Comparison of ENCODE assay signal across 8 cellular contexts in genomic region chr15:68578960-68579935, GRCh38. TPM values are rescaled to one million over a fixed set of nuclear protein-coding genes. Genes with fewer than 3 reads are reported as not detected.
DNase-seq lines count a peak whose midpoint lies in the region; ATAC-seq lines count a peak whose summit lies in the region.

A gene with protein sequence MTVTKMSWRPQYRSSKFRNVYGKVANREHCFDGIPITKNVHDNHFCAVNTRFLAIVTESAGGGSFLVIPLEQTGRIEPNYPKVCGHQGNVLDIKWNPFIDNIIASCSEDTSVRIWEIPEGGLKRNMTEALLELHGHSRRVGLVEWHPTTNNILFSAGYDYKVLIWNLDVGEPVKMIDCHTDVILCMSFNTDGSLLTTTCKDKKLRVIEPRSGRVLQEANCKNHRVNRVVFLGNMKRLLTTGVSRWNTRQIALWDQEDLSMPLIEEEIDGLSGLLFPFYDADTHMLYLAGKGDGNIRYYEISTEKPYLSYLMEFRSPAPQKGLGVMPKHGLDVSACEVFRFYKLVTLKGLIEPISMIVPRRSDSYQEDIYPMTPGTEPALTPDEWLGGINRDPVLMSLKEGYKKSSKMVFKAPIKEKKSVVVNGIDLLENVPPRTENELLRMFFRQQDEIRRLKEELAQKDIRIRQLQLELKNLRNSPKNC (plus strand): TSS chr15:68578993. CDS start chr15:68579263, 270 bp downstream.

- ATAC-seq in GM21717 (IDR thresholded peaks at IDR 0.05; ENCODE audit: unreplicated experiment), result no peak
- no peak for ATAC-seq in GM18868 (IDR thresholded peaks at IDR 0.05; ENCODE audit: unreplicated experiment)

- peak; percentile 84 for DNase-seq in COLO668 (lab: John Stamatoyannopoulos, UW; ENCODE audit: unreplicated experiment)
- DNase-seq in Kasumi-1 (lab: John Stamatoyannopoulos, UW), result peak; percentile 5 to 7
- DNase-seq in activated T-cell treated with anti-CD3 and anti-CD28 coated beads, Interleukin-2, amount 50 U/mL, for 48 hours, result peak; percentile 38 to 40
- peak; percentile 77 for DNase-seq in glomerular visceral epithelial cell (ENCODE audit: extremely low spot score)
- peak in 35 of 56 donors; percentile 37 to 79 (median 59) for DNase-seq in nucleus accumbens (lab: John Stamatoyannopoulos, UW)
- no peak for DNase-seq in mucosa of gallbladder (ENCODE audit: low spot score)

RNA-seq across cellular contexts. Expression of the gene that starts here (rescaled TPM):
- total RNA-seq in mucosa of gallbladder, result 2.9 TPM
